20 cellular contexts compared by ENCODE assay signal in the genomic region with DNA sequence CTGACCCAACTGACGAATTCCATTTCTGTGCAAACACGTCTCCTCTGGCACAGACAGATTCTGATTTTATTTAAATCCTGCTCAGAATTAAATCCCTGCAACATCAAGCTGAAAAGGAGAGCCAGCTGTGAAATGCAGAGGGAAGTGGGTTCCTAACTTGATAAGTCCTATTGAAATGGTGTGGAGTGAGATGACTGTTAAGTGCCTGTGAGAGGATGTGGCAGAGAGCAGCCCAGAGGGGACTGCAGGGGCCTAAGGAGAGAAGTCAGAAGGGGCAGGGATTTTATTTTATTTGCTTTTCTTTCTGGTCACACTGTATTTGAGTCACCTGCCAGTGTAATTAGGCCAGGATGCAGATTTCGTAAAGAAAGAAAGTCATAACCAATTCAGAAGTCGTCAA.
DNase-seq lines count a peak whose midpoint lies in the region; ATAC-seq and TF ChIP-seq lines count a peak whose summit lies in the region.
"Had no signal": no experiment of that assay in that cellular context is flagged by ENCODE, and none has a peak within 500 bp of the region (broad histone marks: within the 10 kb centered on the region; RNA-seq: fewer than 3 reads in every experiment).

No MANE protein-coding gene starts in this region.

- no peak for TF ChIP-seq CTCF in WTC11 (IDR thresholded peaks at IDR 0.05)

- CTCF ChIA-PET in WTC11 (lab: Charles Lee) = interaction anchor here (0.8 to 1.3 kb wide), 2 partner anchors 17 to 22 kb away, joined by 3 read pairs; no protein-coding TSS in a partner anchor

- no peak overlapping the region for H2BK15ac ChIP-seq in mesendoderm (replicated peaks; ENCODE audit: low read depth)

- no CpG with 5 or more reads among the region's 4 CpGs for WGBS in mesendoderm (ENCODE audit: extremely low coverage, insufficient coverage, low lambda C conversion rate)

- H2BK120ac ChIP-seq in mesendoderm (ENCODE audit: low read depth, low read length) = no peak overlapping the region

- no peaks in the 10 kb centered on the region for H3K36me3 Mint-ChIP-seq in WTC11
- H3K36me3 Mint-ChIP-seq: CD8-positive, alpha-beta T cell; T-cell had no signal

- no peak overlapping the region for H3K27ac ChIP-seq in mesendoderm (ENCODE audit: low read depth, low read length)
- H3K27ac ChIP-seq: BLaER1 had no signal

- H3K4me3 ChIP-seq in mesendoderm (ENCODE audit: low read length) = no peak overlapping the region
- H3K4me3 ChIP-seq: BLaER1 had no signal

- DNase-seq in WTC11 (ENCODE audit: low spot score) (no peak), mesendoderm (peak; percentile 38), Right ventricle myocardium superior (no peak)
- no peak for DNase-seq in stimulated activated CD8-positive, alpha-beta memory T cell treated with anti-CD3 and anti-CD28 coated beads, Interleukin-4, amount 100 ng/mL, for 48 hours
- DNase-seq in stimulated activated CD4-positive, alpha-beta T cell treated with anti-CD3 and anti-CD28 coated beads, Interleukin-2, amount 100 ng/mL, for 48 hours = no peak
- DNase-seq: Calu3; CD8-positive, alpha-beta T cell; DMS79 treated with DMSO at 0.1 percent for 48 hours; IMR-90; NCI-H1417 treated with DMSO at 0.1 percent for 48 hours; NCI-H2029; NCI-H510A treated with DMSO at 0.1 percent for 48 hours; NCI-H774; OCI-M1; SHP77 treated with DMSO at 0.1 percent for 48 hours; T-cell had no signal

- peaks cover 59% of the 10 kb centered on the region for H3K4me1 Mint-ChIP-seq in WTC11
- H3K4me1 Mint-ChIP-seq: T-cell had no signal

- no peaks in the 10 kb centered on the region for H3K36me3 ChIP-seq in mesendoderm (ENCODE audit: control insufficient read depth, insufficient read depth, low read length)
- H3K36me3 ChIP-seq: BLaER1 had no signal

- H3K4me1 ChIP-seq in mesendoderm (ENCODE audit: control insufficient read depth, low read depth, low read length) = no peaks in the 10 kb centered on the region
- H3K4me1 ChIP-seq: BLaER1 had no signal

- H4K5ac ChIP-seq in mesendoderm (ENCODE audit: low read length) = no peak overlapping the region

- ATAC-seq in GM18520 (IDR thresholded peaks at IDR 0.05; ENCODE audit: unreplicated experiment) (peak; percentile 48), HG03175 (IDR thresholded peaks at IDR 0.05; ENCODE audit: unreplicated experiment) (peak; percentile 44), WTC11 (peak; percentile 36; the same call in 1 of the 2 replicates), Right ventricle myocardium superior (ENCODE audit: poor library complexity) (no peak)
- ATAC-seq: CD8-positive, alpha-beta T cell; SK-N-SH treated with all-trans-retinoic acid at 6 μM for 48 hours; T-cell had no signal

- no peaks in the 10 kb centered on the region for H3K79me1 ChIP-seq in mesendoderm (ENCODE audit: low read length)

- H4K8ac ChIP-seq in mesendoderm (ENCODE audit: low read depth, low read length) = no peak overlapping the region

- H2BK5ac ChIP-seq in mesendoderm (ENCODE audit: low read length) = no peak overlapping the region

- no peak overlapping the region for H3K4me3 Mint-ChIP-seq in WTC11
- H3K4me3 Mint-ChIP-seq: CD8-positive, alpha-beta T cell; T-cell had no signal

- H3K18ac ChIP-seq in mesendoderm (ENCODE audit: low read length) = no peak overlapping the region

- no peak overlapping the region for H3K56ac ChIP-seq in mesendoderm (ENCODE audit: low read length)

- intact Hi-C loops in Right ventricle myocardium superior (cut with DNase I) = no loop called here

- H3K27me3 ChIP-seq in mesendoderm (ENCODE audit: insufficient read depth, low read length, poor library complexity) = no peaks in the 10 kb centered on the region
- H3K27me3 ChIP-seq: BLaER1 had no signal

- H2AK5ac ChIP-seq in mesendoderm (ENCODE audit: low read length) = no peak overlapping the region

- no peaks in the 10 kb centered on the region for H3K9me3 Mint-ChIP-seq in WTC11
- H3K9me3 Mint-ChIP-seq: CD8-positive, alpha-beta T cell had no signal

- no peaks in the 10 kb centered on the region for H3K79me2 ChIP-seq in mesendoderm (ENCODE audit: control insufficient read depth, insufficient read depth, low read length)

- no peak overlapping the region for H3K4ac ChIP-seq in mesendoderm (ENCODE audit: low read depth, low read length)

- H3K27ac Mint-ChIP-seq in WTC11 = no peak overlapping the region
- H3K27ac Mint-ChIP-seq: CD8-positive, alpha-beta T cell; T-cell had no signal

- H3K23ac ChIP-seq in mesendoderm (ENCODE audit: low read length) = no peak overlapping the region

- H3K4me2 ChIP-seq in mesendoderm (ENCODE audit: low read length) = no peak overlapping the region
- H3K4me2 ChIP-seq: BLaER1 had no signal

- H3K9ac ChIP-seq in mesendoderm (ENCODE audit: low read length) = no peak overlapping the region
- H3K9ac ChIP-seq: BLaER1 had no signal

- POLR2A ChIA-PET in WTC11 (lab: Charles Lee) = no interaction called here

- H3K27me3 Mint-ChIP-seq in WTC11 (ENCODE audit: low read depth) = peaks cover 19% of the 10 kb centered on the region
- H3K27me3 Mint-ChIP-seq: T-cell had no signal

TF ChIP-seq in WTC11, 78 proteins besides CTCF, POLR2A, EP300 and RAD21 (continues in another document):
- TF ChIP-seq NR2C2 (CRISPR knock-in tag; IDR thresholded peaks at IDR 0.05) (no peak), ETV6 (CRISPR knock-in tag; IDR thresholded peaks at IDR 0.05) (no peak), GABPB1 (CRISPR knock-in tag; IDR thresholded peaks at IDR 0.05) (no peak), FOXJ3 (CRISPR knock-in tag; IDR thresholded peaks at IDR 0.05; ENCODE audit: borderline replicate concordance) (no peak), ELF4 (CRISPR knock-in tag; IDR thresholded peaks at IDR 0.05; ENCODE audit: low read depth) (no peak), NR1H2 (CRISPR knock-in tag; IDR thresholded peaks at IDR 0.05) (no peak), SOX15 (CRISPR knock-in tag; IDR thresholded peaks at IDR 0.05) (no peak), NFYB (CRISPR knock-in tag; conservative IDR thresholded peaks at IDR 0.05; ENCODE audit: low read depth) (no peak), NFATC4 (CRISPR knock-in tag; IDR thresholded peaks at IDR 0.05) (no peak)
- TF ChIP-seq, protein P1, sequence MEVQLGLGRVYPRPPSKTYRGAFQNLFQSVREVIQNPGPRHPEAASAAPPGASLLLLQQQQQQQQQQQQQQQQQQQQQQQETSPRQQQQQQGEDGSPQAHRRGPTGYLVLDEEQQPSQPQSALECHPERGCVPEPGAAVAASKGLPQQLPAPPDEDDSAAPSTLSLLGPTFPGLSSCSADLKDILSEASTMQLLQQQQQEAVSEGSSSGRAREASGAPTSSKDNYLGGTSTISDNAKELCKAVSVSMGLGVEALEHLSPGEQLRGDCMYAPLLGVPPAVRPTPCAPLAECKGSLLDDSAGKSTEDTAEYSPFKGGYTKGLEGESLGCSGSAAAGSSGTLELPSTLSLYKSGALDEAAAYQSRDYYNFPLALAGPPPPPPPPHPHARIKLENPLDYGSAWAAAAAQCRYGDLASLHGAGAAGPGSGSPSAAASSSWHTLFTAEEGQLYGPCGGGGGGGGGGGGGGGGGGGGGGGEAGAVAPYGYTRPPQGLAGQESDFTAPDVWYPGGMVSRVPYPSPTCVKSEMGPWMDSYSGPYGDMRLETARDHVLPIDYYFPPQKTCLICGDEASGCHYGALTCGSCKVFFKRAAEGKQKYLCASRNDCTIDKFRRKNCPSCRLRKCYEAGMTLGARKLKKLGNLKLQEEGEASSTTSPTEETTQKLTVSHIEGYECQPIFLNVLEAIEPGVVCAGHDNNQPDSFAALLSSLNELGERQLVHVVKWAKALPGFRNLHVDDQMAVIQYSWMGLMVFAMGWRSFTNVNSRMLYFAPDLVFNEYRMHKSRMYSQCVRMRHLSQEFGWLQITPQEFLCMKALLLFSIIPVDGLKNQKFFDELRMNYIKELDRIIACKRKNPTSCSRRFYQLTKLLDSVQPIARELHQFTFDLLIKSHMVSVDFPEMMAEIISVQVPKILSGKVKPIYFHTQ (CRISPR knock-in tag; IDR thresholded peaks at IDR 0.05) = no peak
- TF ChIP-seq, protein P2, sequence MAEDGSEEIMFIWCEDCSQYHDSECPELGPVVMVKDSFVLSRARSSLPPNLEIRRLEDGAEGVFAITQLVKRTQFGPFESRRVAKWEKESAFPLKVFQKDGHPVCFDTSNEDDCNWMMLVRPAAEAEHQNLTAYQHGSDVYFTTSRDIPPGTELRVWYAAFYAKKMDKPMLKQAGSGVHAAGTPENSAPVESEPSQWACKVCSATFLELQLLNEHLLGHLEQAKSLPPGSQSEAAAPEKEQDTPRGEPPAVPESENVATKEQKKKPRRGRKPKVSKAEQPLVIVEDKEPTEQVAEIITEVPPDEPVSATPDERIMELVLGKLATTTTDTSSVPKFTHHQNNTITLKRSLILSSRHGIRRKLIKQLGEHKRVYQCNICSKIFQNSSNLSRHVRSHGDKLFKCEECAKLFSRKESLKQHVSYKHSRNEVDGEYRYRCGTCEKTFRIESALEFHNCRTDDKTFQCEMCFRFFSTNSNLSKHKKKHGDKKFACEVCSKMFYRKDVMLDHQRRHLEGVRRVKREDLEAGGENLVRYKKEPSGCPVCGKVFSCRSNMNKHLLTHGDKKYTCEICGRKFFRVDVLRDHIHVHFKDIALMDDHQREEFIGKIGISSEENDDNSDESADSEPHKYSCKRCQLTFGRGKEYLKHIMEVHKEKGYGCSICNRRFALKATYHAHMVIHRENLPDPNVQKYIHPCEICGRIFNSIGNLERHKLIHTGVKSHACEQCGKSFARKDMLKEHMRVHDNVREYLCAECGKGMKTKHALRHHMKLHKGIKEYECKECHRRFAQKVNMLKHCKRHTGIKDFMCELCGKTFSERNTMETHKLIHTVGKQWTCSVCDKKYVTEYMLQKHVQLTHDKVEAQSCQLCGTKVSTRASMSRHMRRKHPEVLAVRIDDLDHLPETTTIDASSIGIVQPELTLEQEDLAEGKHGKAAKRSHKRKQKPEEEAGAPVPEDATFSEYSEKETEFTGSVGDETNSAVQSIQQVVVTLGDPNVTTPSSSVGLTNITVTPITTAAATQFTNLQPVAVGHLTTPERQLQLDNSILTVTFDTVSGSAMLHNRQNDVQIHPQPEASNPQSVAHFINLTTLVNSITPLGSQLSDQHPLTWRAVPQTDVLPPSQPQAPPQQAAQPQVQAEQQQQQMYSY (CRISPR knock-in tag; IDR thresholded peaks at IDR 0.05) = no peak
- TF ChIP-seq, protein P3, sequence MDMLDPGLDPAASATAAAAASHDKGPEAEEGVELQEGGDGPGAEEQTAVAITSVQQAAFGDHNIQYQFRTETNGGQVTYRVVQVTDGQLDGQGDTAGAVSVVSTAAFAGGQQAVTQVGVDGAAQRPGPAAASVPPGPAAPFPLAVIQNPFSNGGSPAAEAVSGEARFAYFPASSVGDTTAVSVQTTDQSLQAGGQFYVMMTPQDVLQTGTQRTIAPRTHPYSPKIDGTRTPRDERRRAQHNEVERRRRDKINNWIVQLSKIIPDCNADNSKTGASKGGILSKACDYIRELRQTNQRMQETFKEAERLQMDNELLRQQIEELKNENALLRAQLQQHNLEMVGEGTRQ (CRISPR knock-in tag; IDR thresholded peaks at IDR 0.05) = no peak
